ENCODE assay signal across 19 cellular contexts in the genomic region with DNA sequence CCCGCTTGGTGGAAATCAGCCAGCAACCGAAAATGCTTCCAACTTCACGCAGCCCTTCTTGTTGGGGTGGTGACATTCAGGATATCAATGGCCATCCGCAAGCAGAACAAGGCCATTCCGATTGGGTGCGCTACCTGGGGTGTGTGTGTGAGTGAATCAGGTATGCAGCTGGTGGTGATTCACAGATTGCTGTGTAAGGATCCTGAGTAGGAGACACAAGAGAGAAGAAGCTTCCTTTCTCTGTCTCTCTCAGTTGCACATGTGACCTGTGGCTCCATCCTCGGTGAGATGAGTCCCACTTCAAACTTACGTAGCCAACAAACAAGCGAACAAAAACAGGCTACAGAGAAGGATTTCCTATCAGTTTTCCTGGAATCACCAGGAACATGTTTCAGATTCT. TPM values are rescaled to one million over a fixed set of nuclear protein-coding genes. Genes with fewer than 3 reads are reported as not detected.
DNase-seq lines count a peak whose midpoint lies in the region; ATAC-seq, FAIRE-seq and TF ChIP-seq lines count a peak whose summit lies in the region.
"Had no signal": no experiment of that assay in that cellular context is flagged by ENCODE, and none has a peak within 500 bp of the region (broad histone marks: within the 10 kb centered on the region; RNA-seq: fewer than 3 reads in every experiment).

No MANE protein-coding gene starts in this region.

- no peak overlapping the region for H2AFZ ChIP-seq in HCT116 (ENCODE audit: low read depth, low read length, poor library complexity, severe bottlenecking)
- H2AFZ ChIP-seq in astrocyte (ENCODE audit: low read depth, low read length): no peak overlapping the region
- H2AFZ ChIP-seq in keratinocyte (ENCODE audit: control insufficient read depth, low read length): no peak overlapping the region

- H3K27me3 Mint-ChIP-seq in astrocyte (ENCODE audit: low read depth, unreplicated experiment): no peaks in the 10 kb centered on the region
- H3K27me3 Mint-ChIP-seq: activated CD4-positive, alpha-beta T cell treated with anti-CD3 and anti-CD28 coated beads, Interleukin-2, amount 10 ng/mL, durations not matched to agents 24 days and 14 days; activated CD8-positive, alpha-beta memory T cell treated with anti-CD3 and anti-CD28 coated beads, Interleukin-2, amount 10 ng/mL, durations not matched to agents 7 days and 5 days; activated naive CD8-positive, alpha-beta T cell; T-cell had no signal

- no peaks in the 10 kb centered on the region for H3K9me2 ChIP-seq in HCT116 (ENCODE audit: insufficient read depth)

- no peak overlapping the region for H3K27ac ChIP-seq in HCT116 (ENCODE audit: low read depth, low read length)
- no peak overlapping the region for H3K27ac ChIP-seq in astrocyte (ENCODE audit: low read depth, low read length)
- H3K27ac ChIP-seq in keratinocyte (ENCODE audit: control insufficient read depth, insufficient read depth, low read length): no peak overlapping the region
- peak overlapping the region in 3 of 5 donors; percentile 22 to 85 (median 83) for H3K27ac ChIP-seq in stomach

- DNase-seq in HCT116 (ENCODE audit: low read depth, low spot score) (no peak), astrocyte (ENCODE audit: low read depth) (no peak), keratinocyte (ENCODE audit: low read depth, low spot score) (no peak), stomach (no peak), amygdala (lab: John Stamatoyannopoulos, UW) (no peak), 8988T (no peak)
- DNase-seq: activated CD4-positive, alpha-beta T cell treated with anti-CD3 and anti-CD28 coated beads, Interleukin-2, amount 10 ng/mL, durations not matched to agents 24 days and 14 days; activated CD8-positive, alpha-beta memory T cell treated with anti-CD3 and anti-CD28 coated beads, Interleukin-2, amount 10 ng/mL, durations not matched to agents 7 days and 5 days; CD8-positive, alpha-beta T cell; heart left ventricle; MM.1S; NCI-H1694; Right ventricle myocardium superior; stimulated activated CD8-positive, alpha-beta memory T cell treated with anti-CD3 and anti-CD28 coated beads, Interleukin-4, amount 100 ng/mL, for 48 hours; T-cell had no signal

- H3K9me1 ChIP-seq in keratinocyte (ENCODE audit: control insufficient read depth, extremely low read depth, insufficient read depth, low read length): peaks cover 4% of the 10 kb centered on the region

- H3K4me2 ChIP-seq in HCT116 (ENCODE audit: low read length) (peak overlapping the region; percentile 48; the same call in 1 of the 2 replicates), astrocyte (ENCODE audit: low read length) (no peak overlapping the region), keratinocyte (ENCODE audit: control insufficient read depth, extremely low read depth, insufficient read depth, low read depth, low read length) (no peak overlapping the region)

- RAD21 ChIA-PET in HCT116 (lab: Charles Lee; ENCODE audit: low non-redundant PET in 1 of 2, low total read pairs in 2 of 2, uncharacterized antibody in 2 of 2, unreplicated experiment in 2 of 2): no interaction called here

- dilution Hi-C loops in keratinocyte (cut with MboI; ENCODE audit: extremely low pct_ligation_motif_present, low sequenced_read_pairs): no loop called here

- H4K20me1 ChIP-seq in HCT116 (ENCODE audit: insufficient read depth): no peaks in the 10 kb centered on the region
- H4K20me1 ChIP-seq in astrocyte (ENCODE audit: insufficient read depth, low read length): peaks cover 5% of the 10 kb centered on the region
- H4K20me1 ChIP-seq in keratinocyte (ENCODE audit: control insufficient read depth, extremely low read depth, insufficient read depth, low read length): no peaks in the 10 kb centered on the region

- H3K4me3 Mint-ChIP-seq in astrocyte (ENCODE audit: unreplicated experiment): no peak overlapping the region
- H3K4me3 Mint-ChIP-seq: activated CD4-positive, alpha-beta T cell treated with anti-CD3 and anti-CD28 coated beads, Interleukin-2, amount 10 ng/mL, durations not matched to agents 24 days and 14 days; activated CD8-positive, alpha-beta memory T cell treated with anti-CD3 and anti-CD28 coated beads, Interleukin-2, amount 10 ng/mL, durations not matched to agents 7 days and 5 days; activated naive CD8-positive, alpha-beta T cell; CD8-positive, alpha-beta T cell; T-cell had no signal

- H3K79me2 ChIP-seq in HCT116 (ENCODE audit: insufficient read depth, low read length): no peaks in the 10 kb centered on the region
- H3K79me2 ChIP-seq in astrocyte (ENCODE audit: insufficient read depth, low read length): no peaks in the 10 kb centered on the region
- H3K79me2 ChIP-seq in keratinocyte (ENCODE audit: control insufficient read depth, insufficient read depth, low read length): no peaks in the 10 kb centered on the region

- H3K9me3 Mint-ChIP-seq in astrocyte (ENCODE audit: unreplicated experiment): no peaks in the 10 kb centered on the region
- H3K9me3 Mint-ChIP-seq: activated CD4-positive, alpha-beta T cell treated with anti-CD3 and anti-CD28 coated beads, Interleukin-2, amount 10 ng/mL, durations not matched to agents 24 days and 14 days; CD8-positive, alpha-beta T cell; T-cell had no signal

- no peak for TF ChIP-seq POLR2A in HCT116 (IDR thresholded peaks at IDR 0.05; ENCODE audit: borderline replicate concordance, extremely low read depth, insufficient read depth, insufficient read length)
- no peak for TF ChIP-seq POLR2A in stomach (IDR thresholded peaks at IDR 0.05)

- no TSS peak for BruUV-seq in HCT116 (replicated peaks; lab: Mats Ljungman, UMichigan)

- H3K36me3 Mint-ChIP-seq in astrocyte (ENCODE audit: low read depth, unreplicated experiment): no peaks in the 10 kb centered on the region
- H3K36me3 Mint-ChIP-seq: activated CD8-positive, alpha-beta memory T cell treated with anti-CD3 and anti-CD28 coated beads, Interleukin-2, amount 10 ng/mL, durations not matched to agents 7 days and 5 days; activated naive CD8-positive, alpha-beta T cell; CD8-positive, alpha-beta T cell; T-cell had no signal

- peaks cover 21% of the 10 kb centered on the region for H3K4me1 Mint-ChIP-seq in astrocyte (ENCODE audit: low read depth, unreplicated experiment)
- H3K4me1 Mint-ChIP-seq: activated CD4-positive, alpha-beta T cell treated with anti-CD3 and anti-CD28 coated beads, Interleukin-2, amount 10 ng/mL, durations not matched to agents 24 days and 14 days; activated CD8-positive, alpha-beta memory T cell treated with anti-CD3 and anti-CD28 coated beads, Interleukin-2, amount 10 ng/mL, durations not matched to agents 7 days and 5 days; T-cell had no signal

- POLR2A ChIA-PET in HCT116 (lab: Charles Lee): interaction anchor here (0.7 kb wide), 1 partner anchor 47 kb away, joined by 3 read pairs; no protein-coding TSS in a partner anchor

- FAIRE-seq in astrocyte (lab: Jason Lieb, UNC) (peak; percentile 72), keratinocyte (lab: Jason Lieb, UNC) (peak; percentile 67)

- H3K27ac Mint-ChIP-seq in astrocyte (ENCODE audit: unreplicated experiment): peak overlapping the region; percentile 80
- H3K27ac Mint-ChIP-seq: activated CD4-positive, alpha-beta T cell treated with anti-CD3 and anti-CD28 coated beads, Interleukin-2, amount 10 ng/mL, durations not matched to agents 24 days and 14 days; activated CD8-positive, alpha-beta memory T cell treated with anti-CD3 and anti-CD28 coated beads, Interleukin-2, amount 10 ng/mL, durations not matched to agents 7 days and 5 days; activated naive CD8-positive, alpha-beta T cell; CD8-positive, alpha-beta T cell; T-cell had no signal

- TF ChIP-seq CTCF in HCT116 (IDR thresholded peaks at IDR 0.05 in 2 of 3, conservative IDR thresholded peaks at IDR 0.05 in 1 of 3; ENCODE audit: borderline replicate concordance in 1 of 3, insufficient read depth in 1 of 3, low read depth in 2 of 3, low read length in 2 of 3) (no peak), astrocyte (IDR thresholded peaks at IDR 0.05; ENCODE audit: insufficient read depth, low read depth, low read length) (no peak), keratinocyte (optimal IDR thresholded peaks at IDR 0.05 in 1 of 3, IDR thresholded peaks at IDR 0.05 in 1 of 3, conservative IDR thresholded peaks at IDR 0.05 in 1 of 3; ENCODE audit: extremely low read depth in 1 of 3, insufficient read depth in 2 of 3, low read length in 3 of 3) (no peak), stomach (IDR thresholded peaks at IDR 0.05) (no peak)

- WGBS in stomach, 5 donors: 88 to 93% (median 88%) methylated on average over 6 to 9 of the region's 9 CpGs

- H3K27me3 ChIP-seq in HCT116 (ENCODE audit: insufficient read depth, low read length) (no peaks in the 10 kb centered on the region), astrocyte (ENCODE audit: insufficient read depth, low read length) (no peaks in the 10 kb centered on the region), keratinocyte (ENCODE audit: control insufficient read depth, extremely low read depth, insufficient read depth, low read length) (no peaks in the 10 kb centered on the region), stomach (no peaks in the 10 kb centered on the region)
- H3K27me3 ChIP-seq: heart left ventricle, right atrium auricular region had no signal

- H3K4me1 ChIP-seq in HCT116 (ENCODE audit: control insufficient read depth in 1 of 2, insufficient read depth in 2 of 2, low read length in 2 of 2) (peaks cover 23 to 31% of the 10 kb centered on the region in 2 experiments), astrocyte (ENCODE audit: insufficient read depth, low read length) (peaks cover 22% of the 10 kb centered on the region), keratinocyte (ENCODE audit: control insufficient read depth, extremely low read depth, insufficient read depth, low read length) (peaks cover 6% of the 10 kb centered on the region), stomach (peaks cover 10 to 29% (median 19%) of the 10 kb centered on the region in 4 donors)

- H3K9ac ChIP-seq in HCT116 (ENCODE audit: low read length): no peak overlapping the region
- no peak overlapping the region for H3K9ac ChIP-seq in astrocyte (ENCODE audit: low read length)
- no peak overlapping the region for H3K9ac ChIP-seq in keratinocyte (ENCODE audit: control insufficient read depth, extremely low read depth, insufficient read depth, low read length)

- H3K36me3 ChIP-seq in HCT116 (ENCODE audit: control insufficient read depth in 1 of 2, insufficient read depth in 2 of 2, low read length in 2 of 2): no peaks in the 10 kb centered on the region
- peaks cover 2% of the 10 kb centered on the region for H3K36me3 ChIP-seq in astrocyte (ENCODE audit: insufficient read depth, low read length)
- peaks cover 0 to 8% of the 10 kb centered on the region in 2 experiments for H3K36me3 ChIP-seq in keratinocyte (ENCODE audit: control insufficient read depth in 2 of 2, extremely low read depth in 1 of 2, insufficient read depth in 2 of 2, low read length in 2 of 2)
- H3K36me3 ChIP-seq in stomach: no peaks in the 10 kb centered on the region
- H3K36me3 ChIP-seq: right atrium auricular region had no signal

- TF ChIP-seq EP300 in stomach (IDR thresholded peaks at IDR 0.05): no peak

- H3K4me3 ChIP-seq in HCT116 (replicated peaks in 1 of 2; ENCODE audit: low read depth in 1 of 2, low read length in 2 of 2) (no peak overlapping the region), astrocyte (ENCODE audit: insufficient read depth, low read depth, low read length) (no peak overlapping the region), keratinocyte (ENCODE audit: control insufficient read depth in 2 of 3, extremely low read depth in 1 of 3, insufficient read depth in 2 of 3, low read depth in 1 of 3, low read length in 3 of 3) (no peak overlapping the region), stomach (no peak overlapping the region)
- H3K4me3 ChIP-seq: coronary artery, heart left ventricle, right atrium auricular region had no signal

- H3K9me3 ChIP-seq in HCT116 (ENCODE audit: control insufficient read depth in 1 of 2, insufficient read depth in 1 of 2, low read depth in 1 of 2, low read length in 2 of 2) (no peaks in the 10 kb centered on the region), astrocyte (ENCODE audit: insufficient read depth, low read depth, low read length) (no peaks in the 10 kb centered on the region), keratinocyte (ENCODE audit: control insufficient read depth, low read depth, low read length) (no peaks in the 10 kb centered on the region), stomach (no peaks in the 10 kb centered on the region)
- H3K9me3 ChIP-seq: heart left ventricle, right atrium auricular region had no signal

- ATAC-seq in HCT116 (no peak), HG02588 (IDR thresholded peaks at IDR 0.05; ENCODE audit: unreplicated experiment) (no peak)
- ATAC-seq: activated CD8-positive, alpha-beta memory T cell treated with anti-CD3 and anti-CD28 coated beads, Interleukin-2, amount 10 ng/mL, durations not matched to agents 7 days and 5 days; CD8-positive, alpha-beta T cell; heart left ventricle; T-cell had no signal

- TF ChIP-seq RAD21 in HCT116 (IDR thresholded peaks at IDR 0.05; ENCODE audit: low read depth): no peak

- intact Hi-C loops in HCT116 (cut with micrococcal nuclease) (no loop called here), stomach (cut with DNase I; ENCODE audit: low total_unique reads) (no loop called here)

- CTCF ChIA-PET in HCT116 (lab: Charles Lee): no interaction called here

RNA-seq across cellular contexts. Expression of a gene that starts 9.6 kb away (rescaled TPM):
- total RNA-seq in HCT116 (2021; ENCODE audit: unreplicated experiment): 66.0 TPM
- polyA plus RNA-seq in HCT116 (2012): 51.2 and 55.1 TPM in 2 replicates
- total RNA-seq in astrocyte: 109 and 114 TPM in 2 replicates
- 12.8 to 47.3 TPM (median 18.8 TPM) in 3 replicates for polyA plus RNA-seq in keratinocyte
- 3.8 TPM for polyA plus RNA-seq in keratinocyte (2011; ENCODE audit: low read depth)
- 25.0 and 37.5 TPM in 2 replicates for polyA plus RNA-seq in keratinocyte (2011; cell fraction: cytosol; rRNA removed)
- polyA plus RNA-seq in keratinocyte (2011; cell fraction: nucleus; rRNA removed): 52.2 and 66.1 TPM in 2 replicates
- 27.6 and 57.4 TPM in 2 replicates for polyA plus RNA-seq in keratinocyte (2012; ENCODE audit: low replicate concordance)
- 25.2 to 78.0 TPM (median 29.0 TPM) in 3 replicates for polyA minus RNA-seq in keratinocyte
- polyA minus RNA-seq in keratinocyte (2011; cell fraction: cytosol; rRNA and poly(A)+ RNA removed): 72.3 TPM
- 35.3 and 44.1 TPM in 2 replicates for polyA minus RNA-seq in keratinocyte (2011; cell fraction: nucleus; rRNA and poly(A)+ RNA removed)
- total RNA-seq in stomach: 100 to 1,000 TPM in 1 of 5 donors, 10 to 100 TPM in 4; 27.0 to 110 (median 75.9) TPM
- 10 to 100 TPM in 2 of 3 donors, 1 to 10 TPM in 1; 10.0 to 13.8 (median 10.8) TPM for polyA plus RNA-seq in stomach

RNA-seq across cellular contexts. Expression of a gene that starts 34.8 kb away (rescaled TPM):
- total RNA-seq in HCT116 (2021; ENCODE audit: unreplicated experiment): 190 TPM
- 148 and 171 TPM in 2 replicates for polyA plus RNA-seq in HCT116 (2012)
- 157 and 171 TPM in 2 replicates for total RNA-seq in astrocyte
- polyA plus RNA-seq in keratinocyte: 168 to 229 TPM (median 198 TPM) in 3 replicates
- 103 TPM for polyA plus RNA-seq in keratinocyte (2011; ENCODE audit: low read depth)
- 156 and 222 TPM in 2 replicates for polyA plus RNA-seq in keratinocyte (2011; cell fraction: cytosol; rRNA removed)
- polyA plus RNA-seq in keratinocyte (2011; cell fraction: nucleus; rRNA removed): 405 and 521 TPM in 2 replicates
- 138 and 148 TPM in 2 replicates for polyA plus RNA-seq in keratinocyte (2012; ENCODE audit: low replicate concordance)
- polyA minus RNA-seq in keratinocyte: 186 to 256 TPM (median 187 TPM) in 3 replicates
- 182 TPM for polyA minus RNA-seq in keratinocyte (2011; cell fraction: cytosol; rRNA and poly(A)+ RNA removed)
- 122 and 125 TPM in 2 replicates for polyA minus RNA-seq in keratinocyte (2011; cell fraction: nucleus; rRNA and poly(A)+ RNA removed)
- 100 to 1,000 TPM in 2 of 5 donors, 10 to 100 TPM in 3; 19.4 to 135 (median 93.9) TPM for total RNA-seq in stomach
- 10 to 100 TPM; 47.5 to 69.3 (median 66.9) TPM for polyA plus RNA-seq in stomach

Comparison
In these comparisons a context has a peak if more than half of its experiments do, and no peak if none do; other contexts are left out.
1. H3K27ac ChIP-seq: peak in stomach (3 of 5); none in HCT116 (single experiment), astrocyte (single experiment) and keratinocyte (single experiment).